In genomic region chr15:85704021-85704420, GRCh38 we compare ENCODE assay signal across 10 cellular contexts.
DNase-seq lines count a peak whose midpoint lies in the region; ATAC-seq and TF ChIP-seq lines count a peak whose summit lies in the region.
"Had no signal": no experiment of that assay in that cellular context is flagged by ENCODE, and none has a peak within 500 bp of the region (broad histone marks: within the 10 kb centered on the region; RNA-seq: fewer than 3 reads in every experiment).

No MANE protein-coding gene starts in this region.

- H3F3A ChIP-seq in PC-3 (ENCODE audit: low read length, unreplicated experiment) = no peaks in the 10 kb centered on the region

- peak overlapping the region; percentile 7 for H3K4me3 Mint-ChIP-seq in activated naive CD4-positive, alpha-beta T cell treated with anti-CD3 and anti-CD28 coated beads, Interleukin-2, amount 10 ng/mL, durations not matched to agents 7 days and 5 days

- H3K9ac ChIP-seq in mammary epithelial cell (ENCODE audit: insufficient read depth, low read length) (no peak overlapping the region), mucosa of rectum (ENCODE audit: low read depth in 1 of 2, low read length in 2 of 2) (peak overlapping the region in 1 of 2 donors; percentile 10), PC-3 (ENCODE audit: low read length) (no peak overlapping the region)
- H3K9ac ChIP-seq: BLaER1 had no signal

- in situ Hi-C loops in mammary epithelial cell (cut with MboI; ENCODE audit: low sequenced_read_pairs in 2 of 2) = no loop called here

- peaks cover 78% of the 10 kb centered on the region for H3K4me1 Mint-ChIP-seq in activated naive CD4-positive, alpha-beta T cell treated with anti-CD3 and anti-CD28 coated beads, Interleukin-2, amount 10 ng/mL, durations not matched to agents 7 days and 5 days

- DNase-seq in breast epithelium (ENCODE audit: low spot score in 2 of 2) (no peak), mammary epithelial cell (no peak), tibial artery (no peak), GOT3 (lab: John Stamatoyannopoulos, UW) (no peak), PC-3 (no peak), MG63 (no peak)
- DNase-seq in activated naive CD4-positive, alpha-beta T cell treated with anti-CD3 and anti-CD28 coated beads, Interleukin-2, amount 10 ng/mL, durations not matched to agents 7 days and 5 days = no peak
- DNase-seq: NCI-H2081 treated with DMSO at 0.1 percent for 48 hours had no signal

- TF ChIP-seq POLR2A in breast epithelium (IDR thresholded peaks at IDR 0.05) = no peak

- BruUV-seq in mammary epithelial cell (replicated peaks; lab: Mats Ljungman, UMichigan) = no TSS peak
- no TSS peak for BruUV-seq in PC-3 (replicated peaks; lab: Mats Ljungman, UMichigan)

- H4K20me1 ChIP-seq in mammary epithelial cell (ENCODE audit: insufficient read depth, low read length) (no peaks in the 10 kb centered on the region), PC-3 (ENCODE audit: low read length) (no peaks in the 10 kb centered on the region)
- H4K20me1 ChIP-seq: BLaER1 had no signal

- H3K4me1 ChIP-seq in breast epithelium (peaks cover 0 to 6% of the 10 kb centered on the region in 2 donors), mammary epithelial cell (ENCODE audit: insufficient read depth, low read length) (no peaks in the 10 kb centered on the region), mucosa of rectum (ENCODE audit: control insufficient read depth in 2 of 2, insufficient read depth in 2 of 2, low read length in 2 of 2) (peaks cover 20 to 30% of the 10 kb centered on the region in 2 donors), tibial artery (peaks cover 0 to 70% (median 34%) of the 10 kb centered on the region in 4 donors), PC-3 (ENCODE audit: insufficient read depth, low read length) (no peaks in the 10 kb centered on the region)

- H3K27ac Mint-ChIP-seq in activated naive CD4-positive, alpha-beta T cell treated with anti-CD3 and anti-CD28 coated beads, Interleukin-2, amount 10 ng/mL, durations not matched to agents 7 days and 5 days = peak overlapping the region; percentile 88

- H3K27ac ChIP-seq in breast epithelium = peak overlapping the region; percentile 82 to 86
- no peak overlapping the region for H3K27ac ChIP-seq in mammary epithelial cell (ENCODE audit: insufficient read depth, low read depth, low read length)
- peak overlapping the region; percentile 54 to 63 for H3K27ac ChIP-seq in mucosa of rectum (ENCODE audit: low read depth in 2 of 2, low read length in 2 of 2)
- H3K27ac ChIP-seq in tibial artery = peak overlapping the region; percentile 79 to 84
- H3K27ac ChIP-seq in PC-3 (ENCODE audit: low read length) = no peak overlapping the region

- H3K9me3 ChIP-seq in breast epithelium = no peaks in the 10 kb centered on the region
- H3K9me3 ChIP-seq in mammary epithelial cell (replicated peaks; ENCODE audit: insufficient read depth, low read length) = no peaks in the 10 kb centered on the region
- no peaks in the 10 kb centered on the region for H3K9me3 ChIP-seq in mucosa of rectum (ENCODE audit: control insufficient read depth in 2 of 2, low read length in 2 of 2)
- H3K9me3 ChIP-seq in tibial artery = no peaks in the 10 kb centered on the region
- no peaks in the 10 kb centered on the region for H3K9me3 ChIP-seq in PC-3 (ENCODE audit: low read length)
- no peaks in the 10 kb centered on the region for H3K9me3 ChIP-seq in MG63
- H3K9me3 ChIP-seq: BLaER1 had no signal

- dilution Hi-C loops in mammary epithelial cell (cut with HindIII; ENCODE audit: low sequenced_read_pairs) = no loop called here

- peaks cover 39% of the 10 kb centered on the region for H3K36me3 Mint-ChIP-seq in activated naive CD4-positive, alpha-beta T cell treated with anti-CD3 and anti-CD28 coated beads, Interleukin-2, amount 10 ng/mL, durations not matched to agents 7 days and 5 days

- POLR2A ChIA-PET in PC-3 (lab: Charles Lee; ENCODE audit: unreplicated experiment) = no interaction called here

- no peaks in the 10 kb centered on the region for H3K27me3 Mint-ChIP-seq in activated naive CD4-positive, alpha-beta T cell treated with anti-CD3 and anti-CD28 coated beads, Interleukin-2, amount 10 ng/mL, durations not matched to agents 7 days and 5 days

- intact Hi-C loops in breast epithelium (cut with DNase I; ENCODE audit: low total_unique reads) = loop anchor here (5.0 kb wide), 1 partner anchor 722 kb away; the partner anchor contains the start of gene PDE8A
- intact Hi-C loops in mammary epithelial cell (cut with micrococcal nuclease) = no loop called here
- intact Hi-C loops in tibial artery (cut with DNase I; ENCODE audit: low total_unique reads) = loop anchor here (10.0 kb wide), 1 partner anchor 59 kb away; no protein-coding TSS in a partner anchor
- intact Hi-C loops in PC-3 (cut with micrococcal nuclease) = no loop called here

- 68% methylated on average over 3 of the region's 3 CpGs for WGBS in mammary epithelial cell (ENCODE audit: low coverage, missing lambda C conversion rate)

- H3K9me3 Mint-ChIP-seq in activated naive CD4-positive, alpha-beta T cell treated with anti-CD3 and anti-CD28 coated beads, Interleukin-2, amount 10 ng/mL, durations not matched to agents 7 days and 5 days = no peaks in the 10 kb centered on the region

- H3K36me3 ChIP-seq in breast epithelium = no peaks in the 10 kb centered on the region
- H3K36me3 ChIP-seq in mammary epithelial cell (ENCODE audit: insufficient read depth, low read length) = no peaks in the 10 kb centered on the region
- H3K36me3 ChIP-seq in mucosa of rectum (ENCODE audit: control insufficient read depth in 2 of 2, insufficient read depth in 2 of 2, low read length in 2 of 2) = peaks cover 15 to 25% of the 10 kb centered on the region in 2 donors
- peaks cover 0 to 7% (median 0%) of the 10 kb centered on the region in 3 donors for H3K36me3 ChIP-seq in tibial artery
- H3K36me3 ChIP-seq in PC-3 (ENCODE audit: low read depth, low read length) = no peaks in the 10 kb centered on the region
- no peaks in the 10 kb centered on the region; the same call in 1 of the 2 replicates for H3K36me3 ChIP-seq in MG63

- H3K79me2 ChIP-seq in mammary epithelial cell (ENCODE audit: insufficient read depth, low read length) = no peaks in the 10 kb centered on the region
- H3K79me2 ChIP-seq in PC-3 (ENCODE audit: low read length) = no peaks in the 10 kb centered on the region

- no peaks in the 10 kb centered on the region for H3K27me3 ChIP-seq in breast epithelium
- H3K27me3 ChIP-seq in mammary epithelial cell (ENCODE audit: insufficient read depth, low read length) = no peaks in the 10 kb centered on the region
- H3K27me3 ChIP-seq in mucosa of rectum (ENCODE audit: control insufficient read depth in 2 of 2, insufficient read depth in 2 of 2, low read length in 2 of 2) = no peaks in the 10 kb centered on the region
- H3K27me3 ChIP-seq in tibial artery = no peaks in the 10 kb centered on the region
- no peaks in the 10 kb centered on the region for H3K27me3 ChIP-seq in PC-3 (ENCODE audit: low read length)
- H3K27me3 ChIP-seq in MG63 = no peaks in the 10 kb centered on the region
- H3K27me3 ChIP-seq: BLaER1 had no signal

- CTCF ChIA-PET in mammary epithelial cell (lab: Charles Lee; ENCODE audit: low non-redundant PET) = no interaction called here
- CTCF ChIA-PET in activated naive CD4-positive, alpha-beta T cell treated with anti-CD3 and anti-CD28 coated beads, Interleukin-2, amount 10 ng/mL, durations not matched to agents 7 days and 5 days (lab: Charles Lee) = interaction anchor here (1.4 to 4.0 kb wide), 2 partner anchors 11 to 14 kb away, joined by 5 to 21 read pairs; no protein-coding TSS in a partner anchor
- CTCF ChIA-PET in PC-3 (lab: Charles Lee) = no interaction called here

- no peak for ATAC-seq in PC-3

- no peak overlapping the region for H3K4me3 ChIP-seq in breast epithelium
- no peak overlapping the region for H3K4me3 ChIP-seq in mammary epithelial cell (replicated peaks in 1 of 3; ENCODE audit: insufficient read depth in 1 of 3, low read depth in 2 of 3, low read length in 3 of 3)
- H3K4me3 ChIP-seq in mucosa of rectum (ENCODE audit: low read length in 2 of 2) = no peak overlapping the region
- H3K4me3 ChIP-seq in tibial artery = no peak overlapping the region
- no peak overlapping the region for H3K4me3 ChIP-seq in PC-3 (ENCODE audit: low read length)
- H3K4me3 ChIP-seq in MG63 = no peak overlapping the region
- H3K4me3 ChIP-seq: BLaER1 had no signal

- no peak for TF ChIP-seq CTCF in breast epithelium (IDR thresholded peaks at IDR 0.05)
- no peak for TF ChIP-seq CTCF in mammary epithelial cell (conservative IDR thresholded peaks at IDR 0.05 in 1 of 2, IDR thresholded peaks at IDR 0.05 in 1 of 2; ENCODE audit: extremely low read depth in 1 of 2, insufficient read depth in 1 of 2, low read depth in 1 of 2, low read length in 2 of 2)
- TF ChIP-seq CTCF in tibial artery (IDR thresholded peaks at IDR 0.05) = no peak
- no peak for TF ChIP-seq CTCF in PC-3 (conservative IDR thresholded peaks at IDR 0.05; ENCODE audit: low read depth, low read length)

- no peaks in the 10 kb centered on the region for H3K9me2 ChIP-seq in PC-3 (replicated peaks; ENCODE audit: low read length)

- no peak overlapping the region for H2AFZ ChIP-seq in mammary epithelial cell (ENCODE audit: low read depth, low read length)
- H2AFZ ChIP-seq in PC-3 (ENCODE audit: low read length) = no peak overlapping the region

- H3K4me2 ChIP-seq in mammary epithelial cell (ENCODE audit: insufficient read depth, low read depth, low read length) = no peak overlapping the region
- H3K4me2 ChIP-seq in PC-3 (ENCODE audit: low read length) = no peak overlapping the region

Comparison
In these comparisons a context has a peak if more than half of its experiments do, and no peak if none do; other contexts are left out.
1. H3K27ac ChIP-seq: peak in breast epithelium (2 of 2), mucosa of rectum (2 of 2) and tibial artery (2 of 2); none in mammary epithelial cell (single experiment) and PC-3 (single experiment).
2. intact Hi-C loops: an anchor here in breast epithelium (5.0 kb wide) and tibial artery (10.0 kb wide); none called in mammary epithelial cell and PC-3.